In the genomic region with DNA sequence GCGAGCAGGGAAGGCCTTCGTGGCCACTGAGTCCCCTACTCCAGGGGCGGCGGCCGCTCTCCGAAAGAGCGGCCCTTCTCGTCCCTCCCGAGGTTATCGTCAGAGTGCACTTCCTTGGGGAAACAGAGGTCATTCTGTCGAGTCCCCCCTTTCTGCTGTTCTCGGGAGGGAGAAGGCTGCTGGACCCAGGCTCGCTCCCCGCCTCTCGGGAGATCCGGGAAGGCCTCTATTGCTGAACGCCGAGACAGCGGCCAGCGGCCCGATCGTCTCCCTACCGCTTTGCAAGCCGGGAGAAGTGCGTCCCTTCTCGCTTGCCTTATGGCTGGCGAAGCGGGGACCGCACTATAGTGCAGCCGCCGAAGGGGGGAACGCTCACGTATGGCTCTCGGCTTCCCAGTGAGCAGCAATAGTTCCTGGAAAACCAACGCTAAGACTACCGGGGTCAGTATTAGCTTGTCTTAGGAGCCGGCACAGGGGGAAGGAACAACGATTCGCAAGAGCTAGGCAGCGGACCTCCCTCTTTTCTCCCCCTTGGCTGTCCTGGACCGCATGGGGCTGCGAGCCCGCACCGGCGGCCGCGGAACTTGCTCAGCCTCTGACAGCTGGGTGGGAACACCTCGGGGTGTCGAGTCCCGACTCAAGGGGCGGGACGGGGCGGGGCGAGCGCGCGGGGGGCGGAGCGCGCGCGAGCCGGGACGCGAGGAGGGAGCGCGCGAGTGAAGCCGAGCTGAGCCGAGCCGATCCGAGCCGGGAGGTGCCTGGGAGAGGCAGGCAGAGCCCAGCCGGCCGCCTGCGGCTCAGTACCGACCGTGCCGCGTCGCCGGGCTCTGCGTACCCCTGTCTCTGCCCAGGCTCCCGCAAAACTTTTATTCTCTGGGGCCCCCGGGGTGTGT, we compare ENCODE assay signal across 8 cellular contexts. TPM values are rescaled to one million over a fixed set of nuclear protein-coding genes. Genes with fewer than 3 reads are reported as not detected.
DNase-seq lines count a peak whose midpoint lies in the region; ATAC-seq and TF ChIP-seq lines count a peak whose summit lies in the region.

No MANE protein-coding gene starts in this region.

- H3K27ac ChIP-seq in left ventricle myocardium inferior (replicated peaks), result peak overlapping the region; percentile 96
- peak overlapping the region; percentile 88 to 92 for H3K27ac ChIP-seq in prostate gland

- peaks cover 55% of the 10 kb centered on the region for H3K27me3 Mint-ChIP-seq in T-helper 1 cell treated with Interleukin-12 subunit alpha and Interleukin-12 subunit beta and Interleukin-4 antibody, amounts not matched to agents 30 μg/mL and 1 μg/mL, for 36 hours (ENCODE audit: low read depth)

- peaks cover 24% of the 10 kb centered on the region for H3K4me1 Mint-ChIP-seq in T-helper 1 cell treated with Interleukin-12 subunit alpha and Interleukin-12 subunit beta and Interleukin-4 antibody, amounts not matched to agents 30 μg/mL and 1 μg/mL, for 36 hours (ENCODE audit: low read depth)

- H3K4me3 ChIP-seq in left ventricle myocardium inferior (peak overlapping the region; percentile 94), prostate gland (peak overlapping the region; percentile 68 to 76)

- TF ChIP-seq CTCF in left ventricle myocardium inferior (IDR thresholded peaks at IDR 0.05; ENCODE audit: borderline replicate concordance), result no peak
- TF ChIP-seq CTCF in prostate gland (IDR thresholded peaks at IDR 0.05), result peak in 1 of 4 experiments; percentile 15

- 1% methylated on average over 72 of the region's 85 CpGs for WGBS in prostate gland

- intact Hi-C loops in left ventricle myocardium inferior (cut with micrococcal nuclease) (loop anchor here (5.0 kb wide), 1 partner anchor 187 kb away; no protein-coding TSS in a partner anchor), prostate gland (cut with DNase I) (loop anchor here (5.0 to 10.0 kb wide), 5 partner anchors 47 to 190 kb away; a partner anchor contains a TSS)

- H3K27me3 ChIP-seq in left ventricle myocardium inferior (ENCODE audit: low read depth), result no peaks in the 10 kb centered on the region
- no peaks in the 10 kb centered on the region for H3K27me3 ChIP-seq in prostate gland (replicated peaks; ENCODE audit: insufficient read depth)

- ATAC-seq in GM18502 (IDR thresholded peaks at IDR 0.05; ENCODE audit: poor library complexity, unreplicated experiment), result peak; percentile 90
- ATAC-seq in HG02885 (IDR thresholded peaks at IDR 0.05; ENCODE audit: poor library complexity, unreplicated experiment), result peak; percentile 87

- peak overlapping the region; percentile 96 for H3K27ac Mint-ChIP-seq in T-helper 1 cell treated with Interleukin-12 subunit alpha and Interleukin-12 subunit beta and Interleukin-4 antibody, amounts not matched to agents 30 μg/mL and 1 μg/mL, for 36 hours

- H3K9me3 ChIP-seq in left ventricle myocardium inferior (replicated peaks), result no peaks in the 10 kb centered on the region
- H3K9me3 ChIP-seq in prostate gland, result no peaks in the 10 kb centered on the region

- H3K36me3 ChIP-seq in left ventricle myocardium inferior (no peaks in the 10 kb centered on the region), prostate gland (no peaks in the 10 kb centered on the region)

- peak overlapping the region; percentile 88 for H3K4me3 Mint-ChIP-seq in T-helper 1 cell treated with Interleukin-12 subunit alpha and Interleukin-12 subunit beta and Interleukin-4 antibody, amounts not matched to agents 30 μg/mL and 1 μg/mL, for 36 hours

- peaks cover 55% of the 10 kb centered on the region for H3K4me1 ChIP-seq in left ventricle myocardium inferior
- peaks cover 6% of the 10 kb centered on the region for H3K4me1 ChIP-seq in prostate gland (replicated peaks)

- H3K9me3 Mint-ChIP-seq in T-helper 1 cell treated with Interleukin-12 subunit alpha and Interleukin-12 subunit beta and Interleukin-4 antibody, amounts not matched to agents 30 μg/mL and 1 μg/mL, for 36 hours, result no peaks in the 10 kb centered on the region

- peaks cover 5% of the 10 kb centered on the region for H3K36me3 Mint-ChIP-seq in T-helper 1 cell treated with Interleukin-12 subunit alpha and Interleukin-12 subunit beta and Interleukin-4 antibody, amounts not matched to agents 30 μg/mL and 1 μg/mL, for 36 hours (ENCODE audit: low read depth)

- TF ChIP-seq POLR2A in prostate gland (IDR thresholded peaks at IDR 0.05), result peak; percentile 89

- DNase-seq in NCI-H146 treated with DMSO at 0.1 percent for 48 hours (lab: John Stamatoyannopoulos, UW; ENCODE audit: unreplicated experiment) (peak; percentile 97), amygdala (lab: John Stamatoyannopoulos, UW) (peak; percentile 78 to 98 (median 94)), left ventricle myocardium inferior (peak; percentile 94), prostate gland (ENCODE audit: low spot score) (peak; percentile 94), ureter (ENCODE audit: low spot score) (peak; percentile 94)

RNA-seq across cellular contexts. Expression of a gene that starts 0.9 kb away (rescaled TPM):
- total RNA-seq in left ventricle myocardium inferior (51.1 TPM), prostate gland (10 to 100 TPM; 23.6 to 27.0 TPM), ureter (16.3 TPM)

Comparison
In these comparisons a context has a peak if more than half of its experiments do, and no peak if none do; other contexts are left out.
1. Peak in every context shown above with its lines: DNase-seq, ATAC-seq, H3K4me3 ChIP-seq and H3K27ac ChIP-seq.